Comparison of ENCODE assay signal across 10 cellular contexts in genomic region chr7:123580406-123581161, GRCh38. TPM values are rescaled to one million over a fixed set of nuclear protein-coding genes. Genes with fewer than 3 reads are reported as not detected.
DNase-seq lines count a peak whose midpoint lies in the region; ATAC-seq and TF ChIP-seq lines count a peak whose summit lies in the region.
"Had no signal": no experiment of that assay in that cellular context is flagged by ENCODE, and none has a peak within 500 bp of the region (broad histone marks: within the 10 kb centered on the region; RNA-seq: fewer than 3 reads in every experiment).

No MANE protein-coding gene starts in this region.

- peaks cover 2% of the 10 kb centered on the region for H3K27me3 Mint-ChIP-seq in mesothelial cell of epicardium (ENCODE audit: low read depth)
- peaks cover 25% of the 10 kb centered on the region for H3K27me3 Mint-ChIP-seq in stimulated activated memory B cell treated with anti-CD40 and anti-IgM and Interleukin-4, amounts not matched to agents 10 μg/mL and 1 μg/mL and 100 μg/mL, for 72 hours

- ATAC-seq in GM19324 (IDR thresholded peaks at IDR 0.05; ENCODE audit: low FRiP score, unreplicated experiment): peak; percentile 73
- ATAC-seq in HG03439 (IDR thresholded peaks at IDR 0.05; ENCODE audit: unreplicated experiment): peak; percentile 73
- no peak for ATAC-seq in stimulated activated memory B cell treated with anti-CD40 and anti-IgM and Interleukin-4, amounts not matched to agents 10 μg/mL and 1 μg/mL and 100 μg/mL, for 72 hours

- peaks cover 4% of the 10 kb centered on the region for H3K4me1 Mint-ChIP-seq in mesothelial cell of epicardium
- H3K4me1 Mint-ChIP-seq in stimulated activated memory B cell treated with anti-CD40 and anti-IgM and Interleukin-4, amounts not matched to agents 10 μg/mL and 1 μg/mL and 100 μg/mL, for 72 hours: no peaks in the 10 kb centered on the region
- H3K4me1 Mint-ChIP-seq: natural killer cell had no signal

- H3K36me3 Mint-ChIP-seq in mesothelial cell of epicardium: no peaks in the 10 kb centered on the region
- H3K36me3 Mint-ChIP-seq in stimulated activated memory B cell treated with anti-CD40 and anti-IgM and Interleukin-4, amounts not matched to agents 10 μg/mL and 1 μg/mL and 100 μg/mL, for 72 hours: no peaks in the 10 kb centered on the region
- H3K36me3 Mint-ChIP-seq: natural killer cell had no signal

- DNase-seq in DMS 273 treated with DMSO at 0.1 percent for 48 hours (lab: John Stamatoyannopoulos, UW): peak; percentile 26
- peak; percentile 56 for DNase-seq in NCI-H774 (lab: John Stamatoyannopoulos, UW)
- DNase-seq in dedifferentiated amniotic fluid mesenchymal stem cell (ENCODE audit: extremely low spot score): peak; percentile 65
- no peak for DNase-seq in mesothelial cell of epicardium (ENCODE audit: low spot score in 2 of 2, unreplicated experiment in 2 of 2)
- DNase-seq in NCI-H1048 (lab: John Stamatoyannopoulos, UW): no peak
- DNase-seq: natural killer cell had no signal

- peak overlapping the region; percentile 44 for H3K4me3 Mint-ChIP-seq in mesothelial cell of epicardium
- H3K4me3 Mint-ChIP-seq in stimulated activated memory B cell treated with anti-CD40 and anti-IgM and Interleukin-4, amounts not matched to agents 10 μg/mL and 1 μg/mL and 100 μg/mL, for 72 hours: no peak overlapping the region
- H3K4me3 Mint-ChIP-seq: natural killer cell had no signal

- H3K27ac Mint-ChIP-seq in mesothelial cell of epicardium: peak overlapping the region; percentile 67
- no peak overlapping the region for H3K27ac Mint-ChIP-seq in stimulated activated memory B cell treated with anti-CD40 and anti-IgM and Interleukin-4, amounts not matched to agents 10 μg/mL and 1 μg/mL and 100 μg/mL, for 72 hours
- H3K27ac Mint-ChIP-seq: natural killer cell had no signal

- H3K9me3 Mint-ChIP-seq in mesothelial cell of epicardium: no peaks in the 10 kb centered on the region
- H3K9me3 Mint-ChIP-seq in stimulated activated memory B cell treated with anti-CD40 and anti-IgM and Interleukin-4, amounts not matched to agents 10 μg/mL and 1 μg/mL and 100 μg/mL, for 72 hours: no peaks in the 10 kb centered on the region
- H3K9me3 Mint-ChIP-seq: natural killer cell had no signal

- no peak for TF ChIP-seq CTCF in mesothelial cell of epicardium (IDR thresholded peaks at IDR 0.05; ENCODE audit: unreplicated experiment)

RNA-seq across cellular contexts. Expression of gene ASB15, which starts 21.0 kb away (rescaled TPM):
- not detected in 3 replicates for total RNA-seq in mesothelial cell of epicardium
- total RNA-seq: natural killer cell; T-helper 1 cell treated with Interleukin-12 subunit alpha and Interleukin-12 subunit beta and Interleukin-4 antibody, amounts not matched to agents 30 ng/mL and 1 ng/mL, for 36 hours had no signal

RNA-seq across cellular contexts. Expression of gene NDUFA5, which starts 23.0 kb away (rescaled TPM):
- 71.8 to 78.2 TPM (median 72.9 TPM) in 3 replicates for total RNA-seq in mesothelial cell of epicardium

RNA-seq across cellular contexts. Expression of gene IQUB, which starts 46.2 kb away (rescaled TPM):
- 0.72 to 0.97 TPM (median 0.93 TPM) in 3 replicates for total RNA-seq in mesothelial cell of epicardium

Comparison
In these comparisons a context has a peak if more than half of its experiments do, and no peak if none do; other contexts are left out.
1. DNase-seq: peak in DMS 273 treated with DMSO at 0.1 percent for 48 hours (single experiment), NCI-H774 (single experiment) and dedifferentiated amniotic fluid mesenchymal stem cell (single experiment); none in mesothelial cell of epicardium (0 of 2) and NCI-H1048 (single experiment).